1 cellular context compared by ENCODE assay signal in the genomic region with DNA sequence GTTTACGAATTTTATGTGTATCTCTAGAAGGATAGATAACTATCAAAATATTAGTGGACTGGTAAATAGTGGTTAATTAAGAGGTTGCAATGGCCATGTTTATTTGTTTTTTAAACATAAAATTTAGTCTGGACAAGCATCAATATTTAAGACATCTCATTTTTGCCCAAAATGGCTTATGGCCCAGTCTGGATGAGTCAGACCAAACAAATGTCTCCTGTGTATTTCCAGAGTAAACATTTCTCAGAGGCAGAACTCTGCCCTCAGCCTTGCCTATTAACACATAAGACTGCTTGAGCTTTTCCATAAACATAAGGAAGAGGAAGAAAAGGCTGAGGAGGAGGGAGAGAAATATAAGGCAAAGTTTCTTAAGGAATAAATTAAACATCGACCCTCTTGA.
A peak's percentile ranks its signal among the peaks of the same experiment; 100 is the strongest.
TF ChIP-seq lines count a peak whose summit lies in the region.

No MANE protein-coding gene starts in this region.

TF ChIP-seq in HepG2, 621 proteins besides CTCF, POLR2A, EP300 and RAD21 (continued from another document):
- TF ChIP-seq, protein P1, sequence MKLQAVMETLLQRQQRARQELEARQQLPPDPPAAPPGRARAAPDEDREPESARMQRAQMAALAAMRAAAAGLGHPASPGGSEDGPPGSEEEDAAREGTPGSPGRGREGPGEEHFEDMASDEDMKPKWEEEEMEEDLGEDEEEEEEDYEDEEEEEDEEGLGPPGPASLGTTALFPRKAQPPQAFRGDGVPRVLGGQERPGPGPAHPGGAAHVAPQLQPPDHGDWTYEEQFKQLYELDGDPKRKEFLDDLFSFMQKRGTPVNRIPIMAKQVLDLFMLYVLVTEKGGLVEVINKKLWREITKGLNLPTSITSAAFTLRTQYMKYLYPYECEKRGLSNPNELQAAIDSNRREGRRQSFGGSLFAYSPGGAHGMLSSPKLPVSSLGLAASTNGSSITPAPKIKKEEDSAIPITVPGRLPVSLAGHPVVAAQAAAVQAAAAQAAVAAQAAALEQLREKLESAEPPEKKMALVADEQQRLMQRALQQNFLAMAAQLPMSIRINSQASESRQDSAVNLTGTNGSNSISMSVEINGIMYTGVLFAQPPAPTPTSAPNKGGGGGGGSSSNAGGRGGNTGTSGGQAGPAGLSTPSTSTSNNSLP (IDR thresholded peaks at IDR 0.05; ENCODE audit: low read depth, low read length) = no peak
- TF ChIP-seq NCOA2 (CRISPR knock-in tag; IDR thresholded peaks at IDR 0.05) (no peak), FOSL1 (CRISPR knock-in tag; IDR thresholded peaks at IDR 0.05; ENCODE audit: borderline replicate concordance) (0 out of 2 replicates have a peak, but pooled peaks have one; percentile 24), FOSL2 (CRISPR knock-in tag; IDR thresholded peaks at IDR 0.05) (peak; percentile 70), NFIC (IDR thresholded peaks at IDR 0.05; ENCODE audit: low read length) (peak; percentile 41; the same call in 1 of the 2 replicates), FOXP1 (IDR thresholded peaks at IDR 0.05) (no peak), FOXP1 (CRISPR knock-in tag; IDR thresholded peaks at IDR 0.05) (peak; percentile 35; the same call in 1 of the 2 replicates), RXRB (CRISPR knock-in tag; IDR thresholded peaks at IDR 0.05; ENCODE audit: borderline replicate concordance) (peak; percentile 24; the same call in 1 of the 2 replicates), MXD4 (CRISPR knock-in tag; IDR thresholded peaks at IDR 0.05) (no peak), ZNF383 (CRISPR knock-in tag; IDR thresholded peaks at IDR 0.05; ENCODE audit: borderline replicate concordance) (no peak), CHD4 (IDR thresholded peaks at IDR 0.05; ENCODE audit: borderline replicate concordance, low read length) (peak; percentile 65; the same call in 1 of the 2 replicates)
- TF ChIP-seq, protein P2, sequence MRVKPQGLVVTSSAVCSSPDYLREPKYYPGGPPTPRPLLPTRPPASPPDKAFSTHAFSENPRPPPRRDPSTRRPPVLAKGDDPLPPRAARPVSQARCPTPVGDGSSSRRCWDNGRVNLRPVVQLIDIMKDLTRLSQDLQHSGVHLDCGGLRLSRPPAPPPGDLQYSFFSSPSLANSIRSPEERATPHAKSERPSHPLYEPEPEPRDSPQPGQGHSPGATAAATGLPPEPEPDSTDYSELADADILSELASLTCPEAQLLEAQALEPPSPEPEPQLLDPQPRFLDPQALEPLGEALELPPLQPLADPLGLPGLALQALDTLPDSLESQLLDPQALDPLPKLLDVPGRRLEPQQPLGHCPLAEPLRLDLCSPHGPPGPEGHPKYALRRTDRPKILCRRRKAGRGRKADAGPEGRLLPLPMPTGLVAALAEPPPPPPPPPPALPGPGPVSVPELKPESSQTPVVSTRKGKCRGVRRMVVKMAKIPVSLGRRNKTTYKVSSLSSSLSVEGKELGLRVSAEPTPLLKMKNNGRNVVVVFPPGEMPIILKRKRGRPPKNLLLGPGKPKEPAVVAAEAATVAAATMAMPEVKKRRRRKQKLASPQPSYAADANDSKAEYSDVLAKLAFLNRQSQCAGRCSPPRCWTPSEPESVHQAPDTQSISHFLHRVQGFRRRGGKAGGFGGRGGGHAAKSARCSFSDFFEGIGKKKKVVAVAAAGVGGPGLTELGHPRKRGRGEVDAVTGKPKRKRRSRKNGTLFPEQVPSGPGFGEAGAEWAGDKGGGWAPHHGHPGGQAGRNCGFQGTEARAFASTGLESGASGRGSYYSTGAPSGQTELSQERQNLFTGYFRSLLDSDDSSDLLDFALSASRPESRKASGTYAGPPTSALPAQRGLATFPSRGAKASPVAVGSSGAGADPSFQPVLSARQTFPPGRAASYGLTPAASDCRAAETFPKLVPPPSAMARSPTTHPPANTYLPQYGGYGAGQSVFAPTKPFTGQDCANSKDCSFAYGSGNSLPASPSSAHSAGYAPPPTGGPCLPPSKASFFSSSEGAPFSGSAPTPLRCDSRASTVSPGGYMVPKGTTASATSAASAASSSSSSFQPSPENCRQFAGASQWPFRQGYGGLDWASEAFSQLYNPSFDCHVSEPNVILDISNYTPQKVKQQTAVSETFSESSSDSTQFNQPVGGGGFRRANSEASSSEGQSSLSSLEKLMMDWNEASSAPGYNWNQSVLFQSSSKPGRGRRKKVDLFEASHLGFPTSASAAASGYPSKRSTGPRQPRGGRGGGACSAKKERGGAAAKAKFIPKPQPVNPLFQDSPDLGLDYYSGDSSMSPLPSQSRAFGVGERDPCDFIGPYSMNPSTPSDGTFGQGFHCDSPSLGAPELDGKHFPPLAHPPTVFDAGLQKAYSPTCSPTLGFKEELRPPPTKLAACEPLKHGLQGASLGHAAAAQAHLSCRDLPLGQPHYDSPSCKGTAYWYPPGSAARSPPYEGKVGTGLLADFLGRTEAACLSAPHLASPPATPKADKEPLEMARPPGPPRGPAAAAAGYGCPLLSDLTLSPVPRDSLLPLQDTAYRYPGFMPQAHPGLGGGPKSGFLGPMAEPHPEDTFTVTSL (CRISPR knock-in tag; IDR thresholded peaks at IDR 0.05; ENCODE audit: borderline replicate concordance) = peak; percentile 18; the same call in 1 of the 2 replicates
- TF ChIP-seq, protein P3, sequence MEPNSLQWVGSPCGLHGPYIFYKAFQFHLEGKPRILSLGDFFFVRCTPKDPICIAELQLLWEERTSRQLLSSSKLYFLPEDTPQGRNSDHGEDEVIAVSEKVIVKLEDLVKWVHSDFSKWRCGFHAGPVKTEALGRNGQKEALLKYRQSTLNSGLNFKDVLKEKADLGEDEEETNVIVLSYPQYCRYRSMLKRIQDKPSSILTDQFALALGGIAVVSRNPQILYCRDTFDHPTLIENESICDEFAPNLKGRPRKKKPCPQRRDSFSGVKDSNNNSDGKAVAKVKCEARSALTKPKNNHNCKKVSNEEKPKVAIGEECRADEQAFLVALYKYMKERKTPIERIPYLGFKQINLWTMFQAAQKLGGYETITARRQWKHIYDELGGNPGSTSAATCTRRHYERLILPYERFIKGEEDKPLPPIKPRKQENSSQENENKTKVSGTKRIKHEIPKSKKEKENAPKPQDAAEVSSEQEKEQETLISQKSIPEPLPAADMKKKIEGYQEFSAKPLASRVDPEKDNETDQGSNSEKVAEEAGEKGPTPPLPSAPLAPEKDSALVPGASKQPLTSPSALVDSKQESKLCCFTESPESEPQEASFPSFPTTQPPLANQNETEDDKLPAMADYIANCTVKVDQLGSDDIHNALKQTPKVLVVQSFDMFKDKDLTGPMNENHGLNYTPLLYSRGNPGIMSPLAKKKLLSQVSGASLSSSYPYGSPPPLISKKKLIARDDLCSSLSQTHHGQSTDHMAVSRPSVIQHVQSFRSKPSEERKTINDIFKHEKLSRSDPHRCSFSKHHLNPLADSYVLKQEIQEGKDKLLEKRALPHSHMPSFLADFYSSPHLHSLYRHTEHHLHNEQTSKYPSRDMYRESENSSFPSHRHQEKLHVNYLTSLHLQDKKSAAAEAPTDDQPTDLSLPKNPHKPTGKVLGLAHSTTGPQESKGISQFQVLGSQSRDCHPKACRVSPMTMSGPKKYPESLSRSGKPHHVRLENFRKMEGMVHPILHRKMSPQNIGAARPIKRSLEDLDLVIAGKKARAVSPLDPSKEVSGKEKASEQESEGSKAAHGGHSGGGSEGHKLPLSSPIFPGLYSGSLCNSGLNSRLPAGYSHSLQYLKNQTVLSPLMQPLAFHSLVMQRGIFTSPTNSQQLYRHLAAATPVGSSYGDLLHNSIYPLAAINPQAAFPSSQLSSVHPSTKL (CRISPR knock-in tag; IDR thresholded peaks at IDR 0.05) = 0 out of 2 replicates have a peak, but pooled peaks have one; percentile 17
- TF ChIP-seq, protein P4, sequence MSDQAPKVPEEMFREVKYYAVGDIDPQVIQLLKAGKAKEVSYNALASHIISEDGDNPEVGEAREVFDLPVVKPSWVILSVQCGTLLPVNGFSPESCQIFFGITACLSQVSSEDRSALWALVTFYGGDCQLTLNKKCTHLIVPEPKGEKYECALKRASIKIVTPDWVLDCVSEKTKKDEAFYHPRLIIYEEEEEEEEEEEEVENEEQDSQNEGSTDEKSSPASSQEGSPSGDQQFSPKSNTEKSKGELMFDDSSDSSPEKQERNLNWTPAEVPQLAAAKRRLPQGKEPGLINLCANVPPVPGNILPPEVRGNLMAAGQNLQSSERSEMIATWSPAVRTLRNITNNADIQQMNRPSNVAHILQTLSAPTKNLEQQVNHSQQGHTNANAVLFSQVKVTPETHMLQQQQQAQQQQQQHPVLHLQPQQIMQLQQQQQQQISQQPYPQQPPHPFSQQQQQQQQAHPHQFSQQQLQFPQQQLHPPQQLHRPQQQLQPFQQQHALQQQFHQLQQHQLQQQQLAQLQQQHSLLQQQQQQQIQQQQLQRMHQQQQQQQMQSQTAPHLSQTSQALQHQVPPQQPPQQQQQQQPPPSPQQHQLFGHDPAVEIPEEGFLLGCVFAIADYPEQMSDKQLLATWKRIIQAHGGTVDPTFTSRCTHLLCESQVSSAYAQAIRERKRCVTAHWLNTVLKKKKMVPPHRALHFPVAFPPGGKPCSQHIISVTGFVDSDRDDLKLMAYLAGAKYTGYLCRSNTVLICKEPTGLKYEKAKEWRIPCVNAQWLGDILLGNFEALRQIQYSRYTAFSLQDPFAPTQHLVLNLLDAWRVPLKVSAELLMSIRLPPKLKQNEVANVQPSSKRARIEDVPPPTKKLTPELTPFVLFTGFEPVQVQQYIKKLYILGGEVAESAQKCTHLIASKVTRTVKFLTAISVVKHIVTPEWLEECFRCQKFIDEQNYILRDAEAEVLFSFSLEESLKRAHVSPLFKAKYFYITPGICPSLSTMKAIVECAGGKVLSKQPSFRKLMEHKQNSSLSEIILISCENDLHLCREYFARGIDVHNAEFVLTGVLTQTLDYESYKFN (CRISPR knock-in tag; conservative IDR thresholded peaks at IDR 0.05) = peak; percentile 29; the same call in 1 of the 2 replicates
